10 cellular contexts compared by ENCODE assay signal in the genomic region with DNA sequence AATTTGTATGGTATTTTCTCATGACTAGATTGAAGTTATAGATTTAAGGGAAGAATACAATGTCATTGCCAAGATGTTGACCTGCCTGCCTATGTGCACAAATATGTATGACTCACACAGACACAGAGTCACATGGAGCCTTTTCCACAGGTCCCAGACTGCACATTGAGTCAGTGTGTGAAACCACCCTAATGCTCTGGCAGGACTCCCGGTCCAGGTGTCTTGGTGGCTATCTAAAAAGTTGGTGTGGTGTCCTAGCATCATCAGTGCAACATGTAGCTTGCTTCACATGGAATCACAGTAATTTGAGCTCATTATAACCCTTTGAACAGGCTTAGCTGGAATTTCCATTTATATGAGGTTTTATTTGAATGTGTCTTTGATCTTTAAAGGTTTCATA. TPM values are rescaled to one million over a fixed set of nuclear protein-coding genes. Genes with fewer than 3 reads are reported as not detected.
A peak's percentile ranks its signal among the peaks of the same experiment; 100 is the strongest.
DNase-seq lines count a peak whose midpoint lies in the region; ATAC-seq and TF ChIP-seq lines count a peak whose summit lies in the region.
"Had no signal": no experiment of that assay in that cellular context is flagged by ENCODE, and none has a peak within 500 bp of the region (broad histone marks: within the 10 kb centered on the region; RNA-seq: fewer than 3 reads in every experiment).

No MANE protein-coding gene starts in this region.

- peak; percentile 50 for ATAC-seq in GM21737 (IDR thresholded peaks at IDR 0.05; ENCODE audit: unreplicated experiment)
- no peak for ATAC-seq in GM19035 (IDR thresholded peaks at IDR 0.05; ENCODE audit: unreplicated experiment)
- no peak for ATAC-seq in GM21528 (IDR thresholded peaks at IDR 0.05; ENCODE audit: low FRiP score, unreplicated experiment)

- 88 to 90% methylated on average over 1 of the region's 1 CpG for WGBS in testis, 2 donors

- no peaks in the 10 kb centered on the region for H3K36me3 ChIP-seq in KMS-11 (ENCODE audit: insufficient read depth)
- no peaks in the 10 kb centered on the region for H3K36me3 ChIP-seq in fibroblast of lung (ENCODE audit: control insufficient read depth, insufficient read depth, low read length)
- no peaks in the 10 kb centered on the region for H3K36me3 ChIP-seq in testis (ENCODE audit: low read depth, missing control alignments)

- H2AFZ ChIP-seq in KMS-11 (ENCODE audit: low read depth): no peak overlapping the region
- no peak overlapping the region for H2AFZ ChIP-seq in fibroblast of lung (ENCODE audit: low read length)

- TF ChIP-seq CTCF in KMS-11 (conservative IDR thresholded peaks at IDR 0.05; ENCODE audit: low read depth, low read length): no peak
- TF ChIP-seq CTCF in fibroblast of lung (conservative IDR thresholded peaks at IDR 0.05 in 1 of 2, IDR thresholded peaks at IDR 0.05 in 1 of 2; ENCODE audit: low read depth in 1 of 2, low read length in 2 of 2): no peak
- TF ChIP-seq CTCF in testis (IDR thresholded peaks at IDR 0.05): no peak

- H3K27me3 ChIP-seq in KMS-11 (ENCODE audit: insufficient read depth, low read depth): peaks cover 17% of the 10 kb centered on the region; the same call in 1 of the 2 replicates
- no peaks in the 10 kb centered on the region for H3K27me3 ChIP-seq in fibroblast of lung (ENCODE audit: control insufficient read depth, insufficient read depth, low read length)
- no peaks in the 10 kb centered on the region for H3K27me3 ChIP-seq in testis

- H3K4me3 ChIP-seq in KMS-11 (IDR thresholded peaks at IDR 0.05; ENCODE audit: insufficient read depth, low read depth, low read length) (no peak overlapping the region), fibroblast of lung (replicated peaks in 1 of 4; ENCODE audit: control extremely low read depth in 1 of 4, insufficient read depth in 1 of 4, low read depth in 3 of 4, low read length in 4 of 4) (no peak overlapping the region), testis (no peak overlapping the region)

- no peaks in the 10 kb centered on the region for H3K79me2 ChIP-seq in KMS-11 (ENCODE audit: insufficient read depth, low read depth)
- H3K79me2 ChIP-seq in fibroblast of lung (ENCODE audit: control insufficient read depth, insufficient read depth, low read length): no peaks in the 10 kb centered on the region

- DNase-seq in Caki2 (ENCODE audit: low read depth) (peak; percentile 65), fibroblast of lung (ENCODE audit: low read depth in 2 of 2) (peak; percentile 4 to 64), testis (no peak), NCI-H510A treated with DMSO at 0.1 percent for 48 hours (lab: John Stamatoyannopoulos, UW) (no peak)
- DNase-seq: endodermal cell had no signal

- H3K27ac ChIP-seq in KMS-11 (no peak overlapping the region), fibroblast of lung (ENCODE audit: insufficient read depth, low read length) (no peak overlapping the region), testis (no peak overlapping the region)

- H3K4me1 ChIP-seq in KMS-11 (ENCODE audit: low read depth, poor library complexity, severe bottlenecking) (peaks cover 32% of the 10 kb centered on the region), fibroblast of lung (ENCODE audit: control insufficient read depth, extremely low read depth, insufficient read depth, low read length) (no peaks in the 10 kb centered on the region), testis (no peaks in the 10 kb centered on the region)

- H3K4me2 ChIP-seq in KMS-11 (peak overlapping the region; percentile 27; the same call in 1 of the 2 replicates), fibroblast of lung (ENCODE audit: extremely low read depth, insufficient read depth, low read length) (no peak overlapping the region)

- H3K9me3 ChIP-seq in fibroblast of lung (ENCODE audit: control insufficient read depth, insufficient read depth, low read depth, low read length): no peaks in the 10 kb centered on the region
- H3K9me3 ChIP-seq in testis: no peaks in the 10 kb centered on the region

- intact Hi-C loops in testis (cut with DNase I; ENCODE audit: low total_unique reads): no loop called here

- no peaks in the 10 kb centered on the region for H4K20me1 ChIP-seq in KMS-11 (ENCODE audit: insufficient read depth)
- H4K20me1 ChIP-seq in fibroblast of lung (ENCODE audit: control insufficient read depth, extremely low read depth, insufficient read depth, low read length): no peaks in the 10 kb centered on the region

- in situ Hi-C loops in Caki2 (cut with HindIII; ENCODE audit: low pct_unique_long_range_greater_than_20kb, low sequenced_read_pairs): no loop called here

- no peak for TF ChIP-seq POLR2A in testis (IDR thresholded peaks at IDR 0.05)

- no peak overlapping the region for H3K9ac ChIP-seq in KMS-11
- H3K9ac ChIP-seq in fibroblast of lung (ENCODE audit: insufficient read depth, low read length): no peak overlapping the region

RNA-seq across cellular contexts. Expression of gene IFNA5, which starts 10.8 kb away (rescaled TPM):
- total RNA-seq in Caki2 (2014; rRNA removed; shearing (Covaris generic); ENCODE audit: low replicate concordance): not detected in 2 replicates
- not detected in 2 replicates for total RNA-seq in fibroblast of lung
- not detected in 2 replicates for polyA plus RNA-seq in fibroblast of lung
- polyA plus RNA-seq in fibroblast of lung (2012): not detected in 2 replicates
- not detected in 2 replicates for polyA minus RNA-seq in fibroblast of lung (ENCODE audit: low replicate concordance)
- not detected for total RNA-seq in testis
- polyA plus RNA-seq in testis (ENCODE audit: insufficient read depth, low read depth, low replicate concordance): not detected
- total RNA-seq: endodermal cell had no signal
- polyA plus RNA-seq: naive thymus-derived CD8-positive, alpha-beta T cell had no signal

RNA-seq across cellular contexts. Expression of gene KLHL9, which starts 40.9 kb away (rescaled TPM):
- total RNA-seq in Caki2 (2014; rRNA removed; shearing (Covaris generic); ENCODE audit: low replicate concordance): 2.5 and 4.3 TPM in 2 replicates
- 37.2 and 37.5 TPM in 2 replicates for total RNA-seq in fibroblast of lung
- polyA plus RNA-seq in fibroblast of lung: 25.7 and 33.5 TPM in 2 replicates
- polyA plus RNA-seq in fibroblast of lung (2012): 19.9 and 24.0 TPM in 2 replicates
- 10.1 and 11.7 TPM in 2 replicates for polyA minus RNA-seq in fibroblast of lung (ENCODE audit: low replicate concordance)
- total RNA-seq in testis: 10 to 100 TPM; 17.4 to 19.3 TPM
- 12.7 TPM for polyA plus RNA-seq in testis (ENCODE audit: insufficient read depth, low read depth, low replicate concordance)

RNA-seq across cellular contexts. Expression of gene IFNA14, which starts 54.5 kb away (rescaled TPM):
- not detected in 2 replicates for total RNA-seq in Caki2 (2014; rRNA removed; shearing (Covaris generic); ENCODE audit: low replicate concordance)
- total RNA-seq in fibroblast of lung: not detected in 2 replicates
- polyA plus RNA-seq in fibroblast of lung: not detected in 2 replicates
- polyA plus RNA-seq in fibroblast of lung (2012): not detected in 2 replicates
- not detected in 2 replicates for polyA minus RNA-seq in fibroblast of lung (ENCODE audit: low replicate concordance)
- not detected for total RNA-seq in testis
- polyA plus RNA-seq in testis (ENCODE audit: insufficient read depth, low read depth, low replicate concordance): not detected
- total RNA-seq: endodermal cell; naive thymus-derived CD8-positive, alpha-beta T cell had no signal
- polyA plus RNA-seq: naive thymus-derived CD8-positive, alpha-beta T cell had no signal

RNA-seq across cellular contexts. Expression of gene IFNA6, which starts 56.4 kb away (rescaled TPM):
- not detected in 2 replicates for total RNA-seq in Caki2 (2014; rRNA removed; shearing (Covaris generic); ENCODE audit: low replicate concordance)
- total RNA-seq in fibroblast of lung: not detected in 2 replicates
- not detected in 2 replicates for polyA plus RNA-seq in fibroblast of lung
- polyA plus RNA-seq in fibroblast of lung (2012): not detected in 2 replicates
- not detected in 2 replicates for polyA minus RNA-seq in fibroblast of lung (ENCODE audit: low replicate concordance)
- total RNA-seq in testis: under 1 TPM in 1 of 2 donors, not detected in 1; 0.39 TPM
- polyA plus RNA-seq in testis (ENCODE audit: insufficient read depth, low read depth, low replicate concordance): not detected
- total RNA-seq: endodermal cell; naive thymus-derived CD8-positive, alpha-beta T cell had no signal
- polyA plus RNA-seq: naive thymus-derived CD8-positive, alpha-beta T cell had no signal

Comparison
In these comparisons a context has a peak if more than half of its experiments do, and no peak if none do; other contexts are left out.
1. DNase-seq: peak in Caki2 (single experiment) and fibroblast of lung (2 of 2); none in testis (single experiment) and NCI-H510A treated with DMSO at 0.1 percent for 48 hours (single experiment).